Comparison of ENCODE assay signal across 3 cellular contexts in the genomic region with DNA sequence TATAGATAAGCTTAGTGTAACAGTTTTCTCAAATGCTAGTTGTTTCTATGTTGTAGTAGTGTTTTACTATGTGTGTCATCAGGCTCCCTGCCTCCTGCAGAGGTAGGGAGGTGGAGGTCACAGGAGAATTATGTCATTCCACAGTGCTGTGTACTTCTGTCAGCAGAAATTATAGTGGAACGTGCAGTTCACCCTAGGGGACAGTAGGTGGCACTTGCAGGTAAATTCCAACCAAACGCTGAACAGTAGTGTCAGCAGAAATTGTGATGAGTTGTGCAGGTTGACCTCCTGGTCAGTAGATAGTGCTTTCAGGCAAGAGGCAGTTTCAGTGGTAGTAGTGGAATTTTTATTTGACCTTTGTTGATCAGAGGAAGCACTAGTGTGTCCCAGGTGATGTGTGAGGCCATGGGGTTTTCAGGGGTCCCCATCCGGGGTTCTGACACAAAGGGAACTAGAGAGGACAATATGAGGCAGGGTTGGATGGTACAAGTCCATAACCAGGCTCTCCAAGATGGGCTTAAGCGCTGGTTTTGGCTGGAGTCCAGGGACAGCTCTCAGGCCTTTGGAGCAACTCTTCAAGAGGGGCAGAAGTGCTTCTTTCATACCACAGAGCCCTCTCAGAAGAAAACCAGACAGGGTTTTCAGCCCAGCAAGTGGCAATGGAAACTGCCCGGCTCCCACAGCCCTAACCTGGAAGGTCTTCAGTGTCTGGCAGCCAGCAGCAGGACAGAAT.
TF ChIP-seq lines count a peak whose summit lies in the region.

No MANE protein-coding gene starts in this region.

TF ChIP-seq in A549, 52 proteins besides CTCF, POLR2A, EP300 and RAD21 (continued from another document):
- TF ChIP-seq MAX (IDR thresholded peaks at IDR 0.05): no peak
- no peak for TF ChIP-seq RFX5 (IDR thresholded peaks at IDR 0.05)
- peak; percentile 52 for TF ChIP-seq SMC3 (IDR thresholded peaks at IDR 0.05)
- no peak for TF ChIP-seq GATA3 (IDR thresholded peaks at IDR 0.05; ENCODE audit: borderline replicate concordance)
TF ChIP-seq in A549: peak in this region for 2.

TF ChIP-seq in HEK293T, 16 proteins besides CTCF, POLR2A, EP300 and RAD21 (continued from another document):
- no peak for TF ChIP-seq TARDBP (IDR thresholded peaks at IDR 0.05)

TF ChIP-seq in endothelial cell of umbilical vein, 7 proteins besides CTCF, POLR2A, EP300 and RAD21 (continued from another document):
- TF ChIP-seq GATA2 (IDR thresholded peaks at IDR 0.05; ENCODE audit: insufficient read depth, insufficient read length, low read depth, low read length) (no peak), EZH2 (IDR thresholded peaks at IDR 0.05; ENCODE audit: borderline replicate concordance, low read depth, low read length, severe bottlenecking) (no peak), FOS (IDR thresholded peaks at IDR 0.05; ENCODE audit: borderline replicate concordance, insufficient read depth, low read length) (no peak), JUN (IDR thresholded peaks at IDR 0.05; ENCODE audit: borderline replicate concordance, insufficient read depth, insufficient read length, low read depth) (no peak)
TF ChIP-seq in endothelial cell of umbilical vein: peak in this region for 0.
